In genomic region chr10:132644544-132645530, GRCh38 we compare ENCODE assay signal across 20 cellular contexts.
DNase-seq lines count a peak whose midpoint lies in the region; ATAC-seq, FAIRE-seq and TF ChIP-seq lines count a peak whose summit lies in the region.
"Had no signal": no experiment of that assay in that cellular context is flagged by ENCODE, and none has a peak within 500 bp of the region (broad histone marks: within the 10 kb centered on the region; RNA-seq: fewer than 3 reads in every experiment).

No MANE protein-coding gene starts in this region.

- no peak for TF ChIP-seq CTCF in coronary artery (IDR thresholded peaks at IDR 0.05)

- DNase-seq in activated CD4-positive, CD25-positive, alpha-beta regulatory T cell treated with anti-CD3 and anti-CD28 coated beads, Interleukin-2, amount 50 U/mL, for 72 hours = peak; percentile 27
- no peak for DNase-seq in activated CD4-positive, CD25-positive, alpha-beta regulatory T cell (lab: John Stamatoyannopoulos, UW)
- DNase-seq in coronary artery (ENCODE audit: low spot score) = peak; percentile 61
- DNase-seq in left lobe of liver (ENCODE audit: low spot score) = peak; percentile 44
- no peak for DNase-seq in HTR-8/SVneo (ENCODE audit: insufficient read length, low spot score)
- no peak for DNase-seq in central memory CD4-positive, alpha-beta T cell
- DNase-seq in NCI-H345 treated with DMSO at 0.1 percent for 48 hours (lab: John Stamatoyannopoulos, UW; ENCODE audit: unreplicated experiment) = no peak
- DNase-seq: activated CD4-positive, alpha-beta T cell treated with anti-CD3 and anti-CD28 coated beads, Interleukin-2, amount 50 U/mL, for 48 hours; activated gamma-delta T cell; CD8-positive, alpha-beta memory T cell; heart right ventricle; HFFc6; NCI-H146; NCI-H524; stimulated activated CD4-positive, alpha-beta T cell treated with anti-CD3 and anti-CD28 coated beads, Interleukin-4, amount 100 ng/mL, for 4 hours had no signal

- H3K27ac ChIP-seq in coronary artery = no peak overlapping the region
- peak overlapping the region; percentile 17 for H3K27ac ChIP-seq in temporal lobe (ENCODE audit: low read depth, low read length)
- H3K27ac ChIP-seq: 22Rv1, heart right ventricle, KMS-11, RWPE1 had no signal

- ATAC-seq in left lobe of liver = peak; percentile 13

- H3K4me3 ChIP-seq in coronary artery = no peak overlapping the region
- H3K4me3 ChIP-seq: heart right ventricle, lung had no signal

- no peak for FAIRE-seq in HTR-8/SVneo (lab: Jason Lieb, UNC)

Comparison
In these comparisons a context has a peak if more than half of its experiments do, and no peak if none do; other contexts are left out.
1. DNase-seq: peak in activated CD4-positive, CD25-positive, alpha-beta regulatory T cell treated with anti-CD3 and anti-CD28 coated beads, Interleukin-2, amount 50 U/mL, for 72 hours (single experiment), coronary artery (single experiment) and left lobe of liver (single experiment); none in activated CD4-positive, CD25-positive, alpha-beta regulatory T cell (0 of 4), HTR-8/SVneo (single experiment), central memory CD4-positive, alpha-beta T cell (single experiment) and NCI-H345 treated with DMSO at 0.1 percent for 48 hours (single experiment).